ENCODE assay signal across 14 cellular contexts in the genomic region with DNA sequence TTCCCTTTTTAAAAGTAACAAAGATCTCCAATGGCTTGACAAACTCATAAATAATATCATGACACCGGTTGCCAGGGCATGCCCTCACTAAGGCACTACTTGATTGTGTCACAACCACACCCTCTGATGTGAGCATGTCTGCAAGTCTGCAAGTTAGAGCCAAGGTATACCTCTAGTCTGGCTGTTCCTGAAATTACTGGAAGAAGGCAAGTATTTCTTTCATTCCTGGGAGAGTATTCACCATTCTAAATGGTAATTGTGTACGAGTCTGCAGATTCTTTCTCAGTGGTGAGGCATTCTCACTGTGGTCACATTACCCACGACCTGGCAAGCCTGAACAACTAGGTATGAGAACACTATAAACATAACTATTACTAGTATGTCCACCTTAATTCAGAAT. TPM values are rescaled to one million over a fixed set of nuclear protein-coding genes. Genes with fewer than 3 reads are reported as not detected.
A peak's percentile ranks its signal among the peaks of the same experiment; 100 is the strongest.
DNase-seq lines count a peak whose midpoint lies in the region; ATAC-seq, FAIRE-seq and TF ChIP-seq lines count a peak whose summit lies in the region.
"Had no signal": no experiment of that assay in that cellular context is flagged by ENCODE, and none has a peak within 500 bp of the region (broad histone marks: within the 10 kb centered on the region; RNA-seq: fewer than 3 reads in every experiment).

No MANE protein-coding gene starts in this region.

- H3K36me3 ChIP-seq in breast epithelium (no peaks in the 10 kb centered on the region), adipocyte (ENCODE audit: control insufficient read depth, insufficient read depth, low read length, severe bottlenecking) (peaks cover 10% of the 10 kb centered on the region)

- H3K27ac ChIP-seq in breast epithelium: no peak overlapping the region
- H3K27ac ChIP-seq: dorsolateral prefrontal cortex had no signal

- no peak for ATAC-seq in T-cell (replicated peaks in 1 of 4)
- ATAC-seq in HG02571 (IDR thresholded peaks at IDR 0.05; ENCODE audit: unreplicated experiment): no peak

- intact Hi-C loops in MCF 10A (cut with micrococcal nuclease): loop anchor here (1.0 kb wide), 1 partner anchor 22 kb away; no protein-coding TSS in a partner anchor
- intact Hi-C loops in breast epithelium (cut with DNase I; ENCODE audit: low total_unique reads): no loop called here

- no TSS peak for BruUV-seq in MCF 10A (replicated peaks; lab: Mats Ljungman, UMichigan)

- H3K9me3 Mint-ChIP-seq in MCF 10A (ENCODE audit: unreplicated experiment): no peaks in the 10 kb centered on the region
- H3K9me3 Mint-ChIP-seq in T-cell: peaks cover 0 to 6% (median 4%) of the 10 kb centered on the region in 3 donors

- TF ChIP-seq CTCF in MCF 10A (IDR thresholded peaks at IDR 0.05; ENCODE audit: unreplicated experiment) (no peak), breast epithelium (IDR thresholded peaks at IDR 0.05) (no peak)

- H3K4me1 Mint-ChIP-seq in MCF 10A (ENCODE audit: insufficient read depth, unreplicated experiment) (peaks cover 61% of the 10 kb centered on the region), T-cell (peaks cover 28 to 38% (median 29%) of the 10 kb centered on the region in 3 donors)
- H3K4me1 Mint-ChIP-seq: B cell had no signal

- no peak for FAIRE-seq in urothelium cell line (lab: Jason Lieb, UNC)

- H3K27me3 ChIP-seq in breast epithelium: no peaks in the 10 kb centered on the region
- H3K27me3 ChIP-seq in adipocyte (replicated peaks; ENCODE audit: control insufficient read depth, insufficient read depth, low read length): no peaks in the 10 kb centered on the region
- H3K27me3 ChIP-seq: dorsolateral prefrontal cortex had no signal

- H3K4me3 Mint-ChIP-seq in MCF 10A (ENCODE audit: unreplicated experiment): peak overlapping the region; percentile 62
- H3K4me3 Mint-ChIP-seq in T-cell: no peak overlapping the region
- H3K4me3 Mint-ChIP-seq: activated T-cell treated with anti-CD3 and anti-CD28 coated beads, Interleukin-2, amount 50 U/mL, for 24 hours; B cell had no signal

- no peaks in the 10 kb centered on the region for H3K9me3 ChIP-seq in breast epithelium
- peaks cover 1% of the 10 kb centered on the region for H3K9me3 ChIP-seq in adipocyte (ENCODE audit: control insufficient read depth, low read length)

- peaks cover 29% of the 10 kb centered on the region for H3K36me3 Mint-ChIP-seq in MCF 10A (ENCODE audit: insufficient read depth, unreplicated experiment)
- peaks cover 80% of the 10 kb centered on the region for H3K36me3 Mint-ChIP-seq in T-cell

- no peak overlapping the region for H3K4me3 ChIP-seq in breast epithelium
- no peak overlapping the region for H3K4me3 ChIP-seq in adipocyte (ENCODE audit: low read length)
- H3K4me3 ChIP-seq: dorsolateral prefrontal cortex had no signal

- TF ChIP-seq POLR2A in breast epithelium (IDR thresholded peaks at IDR 0.05): no peak

- H3K27ac Mint-ChIP-seq in MCF 10A (ENCODE audit: low read depth, unreplicated experiment) (peak overlapping the region; percentile 72), T-cell (no peak overlapping the region)
- H3K27ac Mint-ChIP-seq: activated T-cell treated with anti-CD3 and anti-CD28 coated beads, Interleukin-2, amount 50 U/mL, for 24 hours; B cell had no signal

- CTCF ChIA-PET in MCF 10A (lab: Yijun Ruan, JAX): interaction anchor here (1.0 to 2.1 kb wide), 4 partner anchors 20 to 425 kb away, joined by 3 to 5 read pairs (median 3); no protein-coding TSS in a partner anchor
- CTCF ChIA-PET in T-cell (lab: Charles Lee): no interaction called here

- H3K4me1 ChIP-seq in breast epithelium (peaks cover 0 to 5% of the 10 kb centered on the region in 2 donors), adipocyte (ENCODE audit: control insufficient read depth, insufficient read depth, low read length) (peaks cover 39% of the 10 kb centered on the region)

- POLR2A ChIA-PET in MCF 10A (lab: Yijun Ruan, JAX): interaction anchor here (0.7 to 11.7 kb wide), 15 partner anchors 9 to 230 kb away, joined by 3 to 247 read pairs (median 4); partner anchors contain the start of genes CLASP1 and RNU4ATAC
- POLR2A ChIA-PET in T-cell (lab: Charles Lee): no interaction called here

- H3K27me3 Mint-ChIP-seq in MCF 10A (ENCODE audit: insufficient read depth, unreplicated experiment) (no peaks in the 10 kb centered on the region), T-cell (no peaks in the 10 kb centered on the region)
- H3K27me3 Mint-ChIP-seq: activated T-cell treated with anti-CD3 and anti-CD28 coated beads, Interleukin-2, amount 50 U/mL, for 24 hours; B cell had no signal

- no peak overlapping the region for H3K9ac ChIP-seq in adipocyte (ENCODE audit: low read length)

- DNase-seq in MCF 10A (ENCODE audit: unreplicated experiment) (peak; percentile 86), breast epithelium (ENCODE audit: low spot score in 2 of 2) (no peak), adipocyte (ENCODE audit: low read depth) (peak; percentile 65), iris pigment epithelial cell (ENCODE audit: low read depth) (peak; percentile 90), urothelium cell line (ENCODE audit: low spot score) (peak; percentile 59), T-cell (no peak)
- DNase-seq in stimulated activated CD4-positive, alpha-beta T cell treated with anti-CD3 and anti-CD28 coated beads, Interleukin-2, amount 100 ng/mL, for 48 hours: no peak
- DNase-seq: activated T-cell treated with anti-CD3 and anti-CD28 coated beads, Interleukin-2, amount 50 U/mL, for 24 hours; dorsolateral prefrontal cortex; left cardiac atrium; NCI-H82; T-helper 9 cell had no signal

RNA-seq across cellular contexts. Expression of gene RNU4ATAC, which starts 25.7 kb away (rescaled TPM):
- not detected in 2 replicates for total RNA-seq in MCF 10A (2022)
- not detected for total RNA-seq in breast epithelium
- not detected for total RNA-seq in T-cell
- total RNA-seq: B cell had no signal

Comparison
In these comparisons a context has a peak if more than half of its experiments do, and no peak if none do; other contexts are left out.
1. DNase-seq: peak in MCF 10A (single experiment), adipocyte (single experiment), iris pigment epithelial cell (single experiment) and urothelium cell line (single experiment); none in breast epithelium (0 of 2), T-cell (0 of 34) and stimulated activated CD4-positive, alpha-beta T cell treated with anti-CD3 and anti-CD28 coated beads, Interleukin-2, amount 100 ng/mL, for 48 hours (0 of 2).